ENCODE assay signal across 13 cellular contexts in genomic region chr11:2995893-2996554, GRCh38. TPM values are rescaled to one million over a fixed set of nuclear protein-coding genes. Genes with fewer than 3 reads are reported as not detected.
DNase-seq lines count a peak whose midpoint lies in the region; ATAC-seq and TF ChIP-seq lines count a peak whose summit lies in the region.
"Had no signal": no experiment of that assay in that cellular context is flagged by ENCODE, and none has a peak within 500 bp of the region (broad histone marks: within the 10 kb centered on the region; RNA-seq: fewer than 3 reads in every experiment).

No MANE protein-coding gene starts in this region.

- H2AFZ ChIP-seq in GM23338 (no peak overlapping the region), trophoblast cell (ENCODE audit: insufficient read depth, low read length, poor library complexity) (no peak overlapping the region)

- no peak overlapping the region for H3K4ac ChIP-seq in trophoblast cell (ENCODE audit: low read depth, low read length)

- H3K4me1 Mint-ChIP-seq in GM23338 = peaks cover 3% of the 10 kb centered on the region

- H3K27ac ChIP-seq in GM23338 (ENCODE audit: low read depth) (no peak overlapping the region), trophoblast cell (ENCODE audit: low read depth, low read length) (no peak overlapping the region)

- H2BK12ac ChIP-seq in trophoblast cell (ENCODE audit: low read length) = peak overlapping the region; percentile 15

- peak overlapping the region; percentile 38 for H2AK5ac ChIP-seq in trophoblast cell (ENCODE audit: low read length)

- H4K12ac ChIP-seq in trophoblast cell (ENCODE audit: low read depth, low read length) = no peak overlapping the region

- H3K23ac ChIP-seq in trophoblast cell (ENCODE audit: low read length) = no peak overlapping the region

- DNase-seq in AG20443 (ENCODE audit: low spot score) = peak; percentile 6
- DNase-seq in GM23338 (ENCODE audit: low spot score) = peak; percentile 28
- DNase-seq in islet precursor cell = peak; percentile 40
- DNase-seq in trophoblast cell = no peak
- DNase-seq in hypothalamus (lab: John Stamatoyannopoulos, UW) = no peak
- no peak for DNase-seq in activated naive CD4-positive, alpha-beta T cell treated with anti-CD3 and anti-CD28 coated beads, Interleukin-2, amount 50 U/mL, for 72 hours (ENCODE audit: low spot score in 2 of 2)
- DNase-seq: CD8-positive, alpha-beta T cell; DMS79 treated with DMSO at 0.1 percent for 48 hours; Karpas-422; MM.1S; NCI-H1105 treated with DMSO at 0.1 percent for 48 hours; NCI-H187 had no signal

- TF ChIP-seq CTCF in GM23338 (conservative IDR thresholded peaks at IDR 0.05; ENCODE audit: low read depth in 2 of 2) = no peak

- H3K9ac ChIP-seq in trophoblast cell (ENCODE audit: low read length) = no peak overlapping the region

- H3K36me3 Mint-ChIP-seq in GM23338 (ENCODE audit: low read depth) = peaks cover 20% of the 10 kb centered on the region
- H3K36me3 Mint-ChIP-seq in activated naive CD4-positive, alpha-beta T cell treated with anti-CD3 and anti-CD28 coated beads, Interleukin-2, amount 50 U/mL, for 72 hours = peaks cover 12% of the 10 kb centered on the region in 2 donors

- no peaks in the 10 kb centered on the region for H3K9me3 ChIP-seq in trophoblast cell (ENCODE audit: insufficient read depth, low read depth, low read length)

- H3K27ac Mint-ChIP-seq in GM23338 = no peak overlapping the region
- peak overlapping the region in 1 of 2 donors; percentile 33 for H3K27ac Mint-ChIP-seq in activated naive CD4-positive, alpha-beta T cell treated with anti-CD3 and anti-CD28 coated beads, Interleukin-2, amount 50 U/mL, for 72 hours
- H3K27ac Mint-ChIP-seq: CD8-positive, alpha-beta T cell had no signal

- H4K91ac ChIP-seq in trophoblast cell (ENCODE audit: low read depth, low read length) = peak overlapping the region; percentile 50

- H3K4me3 ChIP-seq in GM23338 (no peak overlapping the region), trophoblast cell (ENCODE audit: low read depth, low read length) (no peak overlapping the region)

- no peak for ATAC-seq in GM23338
- ATAC-seq in HG02610 (IDR thresholded peaks at IDR 0.05; ENCODE audit: unreplicated experiment) = no peak
- no peak for ATAC-seq in activated naive CD4-positive, alpha-beta T cell treated with anti-CD3 and anti-CD28 coated beads, Interleukin-2, amount 50 U/mL, for 72 hours
- ATAC-seq: CD8-positive, alpha-beta T cell had no signal

- peaks cover 7% of the 10 kb centered on the region for H3K79me2 ChIP-seq in GM23338 (replicated peaks; ENCODE audit: insufficient read depth)
- H3K79me2 ChIP-seq in trophoblast cell (ENCODE audit: control insufficient read depth, insufficient read depth, low read length, poor library complexity) = peaks cover 8% of the 10 kb centered on the region

- peaks cover 17% of the 10 kb centered on the region for H3K79me1 ChIP-seq in trophoblast cell (ENCODE audit: low read length)

- H3K4me2 ChIP-seq in GM23338 (no peak overlapping the region), trophoblast cell (ENCODE audit: low read length) (no peak overlapping the region)

- H4K20me1 ChIP-seq in GM23338 (replicated peaks; ENCODE audit: insufficient read depth) = peaks cover 6% of the 10 kb centered on the region

- H3K27me3 Mint-ChIP-seq in GM23338 (ENCODE audit: insufficient read depth, low read depth, poor library complexity) = peaks cover 11% of the 10 kb centered on the region

- H3K4me1 ChIP-seq in GM23338 (ENCODE audit: insufficient read depth) = peaks cover 8% of the 10 kb centered on the region
- H3K4me1 ChIP-seq in trophoblast cell (ENCODE audit: control insufficient read depth in 1 of 2, insufficient read depth in 2 of 2, low read length in 2 of 2) = peaks cover 3 to 11% of the 10 kb centered on the region in 2 experiments

- H2BK120ac ChIP-seq in trophoblast cell (ENCODE audit: insufficient read depth, low read length, poor library complexity) = no peak overlapping the region

- H3F3A ChIP-seq in GM23338 (replicated peaks; ENCODE audit: low read depth) = peaks cover 19% of the 10 kb centered on the region

- WGBS in trophoblast cell (ENCODE audit: extremely low coverage, insufficient coverage, insufficient read length) = no CpG with 5 or more reads among the region's 14 CpGs

- H3K36me3 ChIP-seq in GM23338 (ENCODE audit: insufficient read depth) = peaks cover 3% of the 10 kb centered on the region
- H3K36me3 ChIP-seq in trophoblast cell (ENCODE audit: control insufficient read depth in 1 of 2, insufficient read depth in 2 of 2, low read length in 2 of 2) = peaks cover 11 to 15% of the 10 kb centered on the region in 2 experiments

- H3K9me2 ChIP-seq in GM23338 (ENCODE audit: insufficient read depth) = no peaks in the 10 kb centered on the region

- no peak overlapping the region for H3K18ac ChIP-seq in trophoblast cell (ENCODE audit: low read length)

- H3K14ac ChIP-seq in trophoblast cell (ENCODE audit: low read length) = no peak overlapping the region

- no peak overlapping the region for H4K8ac ChIP-seq in trophoblast cell (ENCODE audit: low read depth, low read length)

- H2BK5ac ChIP-seq in trophoblast cell (ENCODE audit: low read depth, low read length, poor library complexity) = no peak overlapping the region

- H3K27me3 ChIP-seq in GM23338 (ENCODE audit: insufficient read depth) = no peaks in the 10 kb centered on the region
- no peaks in the 10 kb centered on the region for H3K27me3 ChIP-seq in trophoblast cell (ENCODE audit: insufficient read depth, low read length)

- no peak overlapping the region for H3K4me3 Mint-ChIP-seq in GM23338
- H3K4me3 Mint-ChIP-seq: CD8-positive, alpha-beta T cell had no signal

- H3K9me3 Mint-ChIP-seq in GM23338 = no peaks in the 10 kb centered on the region
- H3K9me3 Mint-ChIP-seq in activated naive CD4-positive, alpha-beta T cell treated with anti-CD3 and anti-CD28 coated beads, Interleukin-2, amount 50 U/mL, for 72 hours = no peaks in the 10 kb centered on the region
- H3K9me3 Mint-ChIP-seq: CD8-positive, alpha-beta T cell had no signal

TF ChIP-seq in GM23338, 12 proteins besides CTCF, POLR2A, EP300 and RAD21 (continues in another document):
- TF ChIP-seq POLR2AphosphoS5 (IDR thresholded peaks at IDR 0.05; ENCODE audit: low read depth) = no peak
- no peak for TF ChIP-seq REST (IDR thresholded peaks at IDR 0.05; ENCODE audit: unreplicated experiment)
- no peak for TF ChIP-seq CREB1 (CRISPR knock-in tag; IDR thresholded peaks at IDR 0.05; ENCODE audit: low read depth)
- no peak for TF ChIP-seq ETS1 (IDR thresholded peaks at IDR 0.05)
- no peak for TF ChIP-seq EZH2phosphoT487 (IDR thresholded peaks at IDR 0.05; ENCODE audit: unreplicated experiment)

RNA-seq across cellular contexts. Expression of gene NAP1L4, which starts 3.9 kb away (rescaled TPM):
- total RNA-seq in GM23338 (2014; rRNA removed; shearing (Covaris generic)) = 181 and 183 TPM in 2 replicates
- polyA plus RNA-seq in GM23338 (2016; fragmentation: Nextera tagmentation; extraction: Ambion mirVana) = 171 and 189 TPM in 2 replicates
- polyA plus RNA-seq in trophoblast cell (2013) = 108 and 120 TPM in 2 replicates
- 100 to 1,000 TPM; 287 to 318 TPM for total RNA-seq in activated naive CD4-positive, alpha-beta T cell treated with anti-CD3 and anti-CD28 coated beads, Interleukin-2, amount 50 U/mL, for 72 hours

Comparison
In these comparisons a context has a peak if more than half of its experiments do, and no peak if none do; other contexts are left out.
1. DNase-seq: peak in AG20443 (single experiment), GM23338 (single experiment) and islet precursor cell (single experiment); none in trophoblast cell (0 of 2), hypothalamus (0 of 51) and activated naive CD4-positive, alpha-beta T cell treated with anti-CD3 and anti-CD28 coated beads, Interleukin-2, amount 50 U/mL, for 72 hours (0 of 2).